ENCODE assay signal across 1 cellular context in genomic region chr14:64880382-64881121, GRCh38.
TF ChIP-seq lines count a peak whose summit lies in the region.

No MANE protein-coding gene starts in this region.

TF ChIP-seq in K562, 482 proteins besides CTCF, POLR2A, EP300 and RAD21 (continued from another document):
- peak; percentile 18; the same call in 1 of the 2 replicates for TF ChIP-seq TFAP4 (CRISPR knock-in tag; IDR thresholded peaks at IDR 0.05; ENCODE audit: borderline replicate concordance)
- no peak for TF ChIP-seq ESRRA (IDR thresholded peaks at IDR 0.05; ENCODE audit: borderline replicate concordance, low read depth)
- TF ChIP-seq ZNF316 (IDR thresholded peaks at IDR 0.05) = no peak
- TF ChIP-seq CBFA2T2 (conservative IDR thresholded peaks at IDR 0.05) = peak; percentile 55; the same call in 1 of the 2 replicates
- TF ChIP-seq TAL1 (IDR thresholded peaks at IDR 0.05) = peak; percentile 21; the same call in 1 of the 2 replicates
- TF ChIP-seq SNIP1 (IDR thresholded peaks at IDR 0.05; ENCODE audit: low read depth) = no peak
- peak; percentile 74 for TF ChIP-seq POLR2G (IDR thresholded peaks at IDR 0.05; ENCODE audit: low read depth, low read length)
- peak; percentile 39; the same call in 1 of the 2 replicates for TF ChIP-seq CTBP1 (IDR thresholded peaks at IDR 0.05; ENCODE audit: borderline replicate concordance)
- TF ChIP-seq TCF3 (CRISPR knock-in tag; IDR thresholded peaks at IDR 0.05) = peak; percentile 54
- TF ChIP-seq RBBP5 (IDR thresholded peaks at IDR 0.05; ENCODE audit: borderline replicate concordance, insufficient read depth, low read length, poor library complexity, severe bottlenecking) = peak; percentile 35
- TF ChIP-seq TBP (optimal IDR thresholded peaks at IDR 0.05; ENCODE audit: low read depth, low read length) = peak; percentile 63
- TF ChIP-seq EP400 (IDR thresholded peaks at IDR 0.05) = 0 out of 2 replicates have a peak, but pooled peaks have one; percentile 17
- TF ChIP-seq RBFOX2 (IDR thresholded peaks at IDR 0.05; ENCODE audit: low read depth, low read length) = peak; percentile 75
- 0 out of 2 replicates have a peak, but pooled peaks have one; percentile 11 for TF ChIP-seq ZFX (CRISPR knock-in tag; IDR thresholded peaks at IDR 0.05)
- TF ChIP-seq NRF1 (conservative IDR thresholded peaks at IDR 0.05 in 1 of 2, IDR thresholded peaks at IDR 0.05 in 1 of 2) = peak; percentile 51 to 59
- no peak for TF ChIP-seq SLC30A9 (CRISPR knock-in tag; IDR thresholded peaks at IDR 0.05)
- TF ChIP-seq RB1 (IDR thresholded peaks at IDR 0.05; ENCODE audit: low read depth) = peak; percentile 50; the same call in 1 of the 2 replicates
- no peak for TF ChIP-seq SRF (CRISPR knock-in tag; IDR thresholded peaks at IDR 0.05)
- TF ChIP-seq NR1H2 (CRISPR knock-in tag; IDR thresholded peaks at IDR 0.05) = no peak
- TF ChIP-seq TSHZ1 (CRISPR knock-in tag; IDR thresholded peaks at IDR 0.05) = no peak
- no peak for TF ChIP-seq SIRT6 (IDR thresholded peaks at IDR 0.05; ENCODE audit: low read depth, low read length)
- TF ChIP-seq TEAD1 (CRISPR knock-in tag; IDR thresholded peaks at IDR 0.05) = no peak
- TF ChIP-seq HNRNPL (IDR thresholded peaks at IDR 0.05; ENCODE audit: low read depth, low read length) = peak; percentile 25; the same call in 1 of the 2 replicates
- TF ChIP-seq CREB1 (IDR thresholded peaks at IDR 0.05) = peak; percentile 18; the same call in 1 of the 2 replicates
- no peak for TF ChIP-seq CREB1 (CRISPR knock-in tag; IDR thresholded peaks at IDR 0.05)
- peak; percentile 74 for TF ChIP-seq CBFA2T3 (IDR thresholded peaks at IDR 0.05)
- TF ChIP-seq CREB3 (tag; conservative IDR thresholded peaks at IDR 0.05; ENCODE audit: low read depth) = no peak
- TF ChIP-seq CCNT2 (IDR thresholded peaks at IDR 0.05; ENCODE audit: borderline replicate concordance, extremely low read depth, insufficient read length, low read depth, low read length) = no peak
- no peak for TF ChIP-seq SAFB2 (IDR thresholded peaks at IDR 0.05; ENCODE audit: borderline replicate concordance, low read depth, low read length, severe bottlenecking)
- TF ChIP-seq CREB5 (CRISPR knock-in tag; IDR thresholded peaks at IDR 0.05) = no peak
- peak; percentile 61; the same call in 1 of the 2 replicates for TF ChIP-seq POLR2AphosphoS5 (IDR thresholded peaks at IDR 0.05; ENCODE audit: control insufficient read depth, insufficient read depth, low read depth, low read length)
- TF ChIP-seq ZMIZ1 (IDR thresholded peaks at IDR 0.05; ENCODE audit: low read depth in 2 of 2, low read length in 2 of 2) = no peak
- TF ChIP-seq ZEB2 (IDR thresholded peaks at IDR 0.05) = 0 out of 2 replicates have a peak, but pooled peaks have one; percentile 17
- TF ChIP-seq PHF8 (IDR thresholded peaks at IDR 0.05; ENCODE audit: borderline replicate concordance, low read length) = peak; percentile 21; the same call in 1 of the 2 replicates
- TF ChIP-seq TAF1 (IDR thresholded peaks at IDR 0.05; ENCODE audit: control insufficient read depth, extremely low read depth, insufficient read depth, low read length, severe bottlenecking) = peak; percentile 34
- TF ChIP-seq ZNF778 (CRISPR knock-in tag; IDR thresholded peaks at IDR 0.05) = no peak
- TF ChIP-seq THRB (CRISPR knock-in tag; conservative IDR thresholded peaks at IDR 0.05) = no peak
- 0 out of 2 replicates have a peak, but pooled peaks have one; percentile 52 for TF ChIP-seq ZNF740 (CRISPR knock-in tag; IDR thresholded peaks at IDR 0.05)
- TF ChIP-seq ZNF740 (tag; IDR thresholded peaks at IDR 0.05) = no peak
